In the genomic region with DNA sequence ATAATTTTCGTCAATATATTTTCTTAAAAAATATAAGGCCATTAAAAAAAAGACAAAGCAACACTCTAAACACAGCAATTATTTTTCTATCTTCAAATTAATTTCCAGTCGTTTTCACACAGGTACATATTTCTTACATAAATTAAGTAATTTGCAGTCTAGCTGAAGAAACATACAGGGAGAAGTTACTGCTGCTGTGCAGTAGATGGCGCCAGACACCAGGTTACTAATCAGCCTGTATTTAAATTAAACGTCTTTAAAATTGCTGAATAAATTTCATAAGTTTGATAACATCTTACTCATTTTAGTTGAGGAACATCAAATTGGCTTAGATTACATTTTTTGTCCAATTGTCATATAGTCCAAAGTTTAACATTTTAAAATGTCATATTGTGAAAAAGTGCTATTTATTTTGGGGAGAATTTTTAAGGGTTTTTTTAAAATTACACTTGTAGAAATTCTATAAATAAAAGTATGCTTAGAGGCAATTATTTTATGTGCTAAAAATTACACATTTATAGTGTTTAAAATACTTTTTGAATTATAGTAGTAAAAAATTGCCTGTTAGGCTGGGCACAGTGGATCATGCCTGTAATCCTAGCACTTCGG, we compare ENCODE assay signal across 8 cellular contexts.
DNase-seq lines count a peak whose midpoint lies in the region; ATAC-seq and TF ChIP-seq lines count a peak whose summit lies in the region.

No MANE protein-coding gene starts in this region.

- TF ChIP-seq CTCF in osteoblast (IDR thresholded peaks at IDR 0.05; ENCODE audit: extremely low read depth, low read depth, low read length) (peak; percentile 95), vagina (IDR thresholded peaks at IDR 0.05) (peak; percentile 72 to 85 (median 73))

- H3F3A ChIP-seq in GM23248 (ENCODE audit: insufficient read depth) = no peaks in the 10 kb centered on the region

- H3K27ac Mint-ChIP-seq in activated CD4-positive, alpha-beta memory T cell treated with anti-CD3 and anti-CD28 coated beads for 36 hours = no peak overlapping the region

- ATAC-seq in GM19467 (IDR thresholded peaks at IDR 0.05; ENCODE audit: unreplicated experiment) = no peak

- no peaks in the 10 kb centered on the region for H3K36me3 ChIP-seq in GM23248 (ENCODE audit: low read depth)
- no peaks in the 10 kb centered on the region for H3K36me3 ChIP-seq in osteoblast (ENCODE audit: insufficient read depth, low read length)
- H3K36me3 ChIP-seq in vagina = no peaks in the 10 kb centered on the region

- H3K9me3 Mint-ChIP-seq in activated CD4-positive, alpha-beta memory T cell treated with anti-CD3 and anti-CD28 coated beads for 36 hours = no peaks in the 10 kb centered on the region

- H3K4me3 ChIP-seq in GM23248 (no peak overlapping the region), osteoblast (ENCODE audit: insufficient read depth, low read length) (no peak overlapping the region), vagina (no peak overlapping the region)

- CTCF ChIA-PET in activated CD4-positive, alpha-beta memory T cell treated with anti-CD3 and anti-CD28 coated beads for 36 hours (lab: Charles Lee) = interaction anchor here (0.6 to 3.1 kb wide), 38 partner anchors 8 to 1564 kb away, joined by 3 to 28 read pairs (median 4); no protein-coding TSS in a partner anchor

- H3K27me3 Mint-ChIP-seq in activated CD4-positive, alpha-beta memory T cell treated with anti-CD3 and anti-CD28 coated beads for 36 hours = peaks cover 12% of the 10 kb centered on the region

- H3K9me2 ChIP-seq in GM23248 (ENCODE audit: insufficient read depth) = no peaks in the 10 kb centered on the region

- no peaks in the 10 kb centered on the region for H3K4me1 Mint-ChIP-seq in activated CD4-positive, alpha-beta memory T cell treated with anti-CD3 and anti-CD28 coated beads for 36 hours (ENCODE audit: low read depth)

- WGBS in GM23248 (ENCODE audit: low coverage in 1 of 2, low lambda C conversion rate in 2 of 2, missing lambda C conversion rate in 2 of 2), 2 experiments = 24 to 26% methylated on average over 5 of the region's 5 CpGs

- H2AFZ ChIP-seq in GM23248 = no peak overlapping the region
- no peak overlapping the region for H2AFZ ChIP-seq in osteoblast (ENCODE audit: low read length)

- H3K27ac ChIP-seq in GM23248 (no peak overlapping the region), osteoblast (ENCODE audit: low read depth, low read length) (no peak overlapping the region), vagina (no peak overlapping the region)

- H4K20me1 ChIP-seq in GM23248 (ENCODE audit: insufficient read depth) (no peaks in the 10 kb centered on the region), osteoblast (ENCODE audit: insufficient read depth, low read length) (no peaks in the 10 kb centered on the region)

- no peaks in the 10 kb centered on the region for H3K27me3 ChIP-seq in GM23248 (replicated peaks; ENCODE audit: insufficient read depth)
- peaks cover 24% of the 10 kb centered on the region for H3K27me3 ChIP-seq in osteoblast (ENCODE audit: insufficient read depth, low read length)
- H3K27me3 ChIP-seq in vagina = no peaks in the 10 kb centered on the region

- H3K36me3 Mint-ChIP-seq in activated CD4-positive, alpha-beta memory T cell treated with anti-CD3 and anti-CD28 coated beads for 36 hours = no peaks in the 10 kb centered on the region

- H3K4me1 ChIP-seq in GM23248 (ENCODE audit: insufficient read depth) = no peaks in the 10 kb centered on the region
- H3K4me1 ChIP-seq in osteoblast (ENCODE audit: insufficient read depth, low read length) = no peaks in the 10 kb centered on the region
- no peaks in the 10 kb centered on the region for H3K4me1 ChIP-seq in vagina

- DNase-seq in DMS 273 (lab: John Stamatoyannopoulos, UW; ENCODE audit: unreplicated experiment) = peak; percentile 71
- DNase-seq in GM23248 = peak; percentile 65
- DNase-seq in NCI-H2196 treated with DMSO at 0.1 percent for 48 hours (lab: John Stamatoyannopoulos, UW; ENCODE audit: unreplicated experiment) = peak; percentile 14
- peak; percentile 64 for DNase-seq in activated CD4-positive, alpha-beta memory T cell treated with anti-CD3 and anti-CD28 coated beads for 36 hours
- peak; percentile 72 to 84 for DNase-seq in erythroblast (lab: John Stamatoyannopoulos, UW)
- peak; percentile 66 for DNase-seq in osteoblast (ENCODE audit: insufficient read length, low spot score, missing footprints)
- DNase-seq in vagina (ENCODE audit: extremely low spot score in 2 of 2) = no peak

- TF ChIP-seq POLR2A in erythroblast (IDR thresholded peaks at IDR 0.05; ENCODE audit: low read length) (no peak), vagina (IDR thresholded peaks at IDR 0.05) (no peak)

- H3K4me3 Mint-ChIP-seq in activated CD4-positive, alpha-beta memory T cell treated with anti-CD3 and anti-CD28 coated beads for 36 hours = no peak overlapping the region

- no peaks in the 10 kb centered on the region for H3K79me2 ChIP-seq in GM23248 (ENCODE audit: insufficient read depth)
- no peaks in the 10 kb centered on the region for H3K79me2 ChIP-seq in osteoblast (ENCODE audit: insufficient read depth, low read length)

- in situ Hi-C loops in GM23248 (cut with MboI) = loop anchor here (10.0 kb wide), 1 partner anchor 143 kb away; no protein-coding TSS in a partner anchor

- POLR2A ChIA-PET in activated CD4-positive, alpha-beta memory T cell treated with anti-CD3 and anti-CD28 coated beads for 36 hours (lab: Charles Lee) = no interaction called here

- H3K9me3 ChIP-seq in GM23248 (ENCODE audit: low read depth) (no peaks in the 10 kb centered on the region), osteoblast (ENCODE audit: low read depth, low read length) (no peaks in the 10 kb centered on the region), vagina (no peaks in the 10 kb centered on the region)

- H3K4me2 ChIP-seq in GM23248 (ENCODE audit: unreplicated experiment) = no peak overlapping the region
- H3K4me2 ChIP-seq in osteoblast (ENCODE audit: insufficient read depth, low read length) = no peak overlapping the region

- no peak overlapping the region for H3K9ac ChIP-seq in GM23248

- intact Hi-C loops in activated CD4-positive, alpha-beta memory T cell treated with anti-CD3 and anti-CD28 coated beads for 36 hours (cut with micrococcal nuclease) = loop anchor here (1.0 to 2.0 kb wide), 3 partner anchors 151 to 1513 kb away; no protein-coding TSS in a partner anchor
- intact Hi-C loops in vagina (cut with DNase I) = loop anchor here (5.0 kb wide), 1 partner anchor 1464 kb away; no protein-coding TSS in a partner anchor

Comparison
In these comparisons a context has a peak if more than half of its experiments do, and no peak if none do; other contexts are left out.
1. DNase-seq: peak in DMS 273 (single experiment), GM23248 (single experiment), NCI-H2196 treated with DMSO at 0.1 percent for 48 hours (single experiment), activated CD4-positive, alpha-beta memory T cell treated with anti-CD3 and anti-CD28 coated beads for 36 hours (single experiment), erythroblast (2 of 2) and osteoblast (single experiment); none in vagina (0 of 2).